ENCODE assay signal across 27 cellular contexts in the genomic region with DNA sequence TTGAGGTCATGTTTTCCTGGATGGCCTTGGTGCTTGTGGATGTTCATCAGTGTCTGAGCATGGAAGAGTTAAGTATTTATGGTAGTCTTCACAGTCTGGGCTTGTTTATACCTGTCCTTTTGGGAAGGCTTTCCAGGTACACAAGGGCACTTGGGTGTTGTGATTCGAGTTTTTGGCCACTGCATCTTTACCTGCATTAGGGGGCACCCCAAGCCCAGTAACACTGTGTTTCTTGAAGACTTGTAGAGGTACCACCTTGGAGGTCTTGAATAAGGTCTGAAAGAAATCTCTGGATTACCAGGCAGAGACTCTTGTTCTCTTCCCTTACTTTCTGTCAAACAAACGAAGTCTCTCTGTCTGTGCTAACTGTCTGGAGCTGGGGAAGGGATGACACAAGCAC. TPM values are rescaled to one million over a fixed set of nuclear protein-coding genes. Genes with fewer than 3 reads are reported as not detected.
DNase-seq lines count a peak whose midpoint lies in the region; ATAC-seq, FAIRE-seq and TF ChIP-seq lines count a peak whose summit lies in the region.
"Had no signal": no experiment of that assay in that cellular context is flagged by ENCODE, and none has a peak within 500 bp of the region (broad histone marks: within the 10 kb centered on the region; RNA-seq: fewer than 3 reads in every experiment).

No MANE protein-coding gene starts in this region.

- H4K8ac ChIP-seq in H1 (ENCODE audit: extremely low read depth, insufficient read depth, low read length) (no peak overlapping the region), mesendoderm (ENCODE audit: low read depth, low read length) (no peak overlapping the region)

- no peak for TF ChIP-seq POLR2A in H1 (IDR thresholded peaks at IDR 0.05; ENCODE audit: control extremely low read depth in 1 of 2, low read depth in 2 of 2, low read length in 2 of 2)

- CTCF ChIA-PET in H1 (lab: Charles Lee; ENCODE audit: partially characterized antibody): interaction anchor here (0.5 to 1.6 kb wide), 7 partner anchors 20 to 378 kb away, joined by 3 to 5 read pairs (median 3); no protein-coding TSS in a partner anchor

- H3K4me1 ChIP-seq in GM23338 (ENCODE audit: insufficient read depth): no peaks in the 10 kb centered on the region; the same call in 1 of the 2 replicates
- H3K4me1 ChIP-seq in OCI-LY3 (ENCODE audit: low read length): no peaks in the 10 kb centered on the region
- no peaks in the 10 kb centered on the region for H3K4me1 ChIP-seq in H1 (replicated peaks in 1 of 4; ENCODE audit: control insufficient read depth in 3 of 4, insufficient read depth in 4 of 4, low read length in 3 of 4)
- H3K4me1 ChIP-seq in mesendoderm (ENCODE audit: control insufficient read depth, low read depth, low read length): no peaks in the 10 kb centered on the region
- H3K4me1 ChIP-seq: A549, Caco-2, SJSA1 had no signal

- H3K36me3 Mint-ChIP-seq in GM23338 (ENCODE audit: low read depth): peaks cover 10% of the 10 kb centered on the region
- H3K36me3 Mint-ChIP-seq in natural killer cell: peaks cover 15% of the 10 kb centered on the region

- no peak overlapping the region for H3K23ac ChIP-seq in H1 (ENCODE audit: insufficient read length)
- H3K23ac ChIP-seq in mesendoderm (ENCODE audit: low read length): no peak overlapping the region

- H4K5ac ChIP-seq in H1 (ENCODE audit: insufficient read length, low read depth, low read length): peak overlapping the region; percentile 36
- H4K5ac ChIP-seq in mesendoderm (ENCODE audit: low read length): no peak overlapping the region

- H3K9ac ChIP-seq in OCI-LY3 (ENCODE audit: low read length): no peak overlapping the region
- no peak overlapping the region for H3K9ac ChIP-seq in H1 (replicated peaks in 1 of 4; ENCODE audit: extremely low read depth in 1 of 4, low read depth in 3 of 4, low read length in 3 of 4)
- no peak overlapping the region for H3K9ac ChIP-seq in mesendoderm (ENCODE audit: low read length)
- H3K9ac ChIP-seq: BLaER1 treated with 17β-estradiol and CSF1 and Interleukin-3, amounts not matched to agents 10 nM and 100 nM had no signal

- no peak overlapping the region for H2AK5ac ChIP-seq in H1 (ENCODE audit: low read depth, low read length)
- H2AK5ac ChIP-seq in mesendoderm (ENCODE audit: low read length): no peak overlapping the region

- H2BK5ac ChIP-seq in H1 (ENCODE audit: low read depth, low read length) (no peak overlapping the region), mesendoderm (ENCODE audit: low read length) (no peak overlapping the region)

- ATAC-seq in GM23338 (peak; percentile 87), natural killer cell (no peak), GM18870 (IDR thresholded peaks at IDR 0.05; ENCODE audit: unreplicated experiment) (no peak)
- ATAC-seq: A549, HCT116 had no signal

- intact Hi-C loops in natural killer cell (cut with micrococcal nuclease): no loop called here

- no peaks in the 10 kb centered on the region for H3K23me2 ChIP-seq in H1 (ENCODE audit: low read depth, low read length)

- no peaks in the 10 kb centered on the region for H3F3A ChIP-seq in GM23338 (replicated peaks; ENCODE audit: low read depth)

- H3K79me2 ChIP-seq in GM23338 (replicated peaks; ENCODE audit: insufficient read depth) (no peaks in the 10 kb centered on the region), OCI-LY3 (ENCODE audit: low read length) (no peaks in the 10 kb centered on the region), H1 (ENCODE audit: control insufficient read depth in 1 of 2, insufficient read depth in 2 of 2, low read length in 2 of 2) (no peaks in the 10 kb centered on the region), mesendoderm (ENCODE audit: control insufficient read depth, insufficient read depth, low read length) (no peaks in the 10 kb centered on the region)

- H3K27me3 ChIP-seq in GM23338 (ENCODE audit: insufficient read depth) (no peaks in the 10 kb centered on the region), OCI-LY3 (ENCODE audit: low read depth, low read length) (peaks cover 6% of the 10 kb centered on the region; the same call in 1 of the 2 replicates), H1 (replicated peaks in 1 of 4; ENCODE audit: control insufficient read depth in 3 of 4, extremely low read depth in 1 of 4, insufficient read depth in 3 of 4, low read length in 3 of 4) (no peaks in the 10 kb centered on the region), mesendoderm (ENCODE audit: insufficient read depth, low read length, poor library complexity) (no peaks in the 10 kb centered on the region)
- H3K27me3 ChIP-seq: BLaER1 treated with 17β-estradiol and CSF1 and Interleukin-3, amounts not matched to agents 10 nM and 100 nM; SJSA1 had no signal

- H3K27ac Mint-ChIP-seq in GM23338: no peak overlapping the region
- H3K27ac Mint-ChIP-seq in natural killer cell: no peak overlapping the region
- H3K27ac Mint-ChIP-seq: CD4-positive, alpha-beta T cell had no signal

- POLR2A ChIA-PET in H1 (lab: Charles Lee; ENCODE audit: partially characterized antibody): no interaction called here

- no peak overlapping the region for H3K4me3 ChIP-seq in GM23338
- no peak overlapping the region for H3K4me3 ChIP-seq in OCI-LY3 (ENCODE audit: low read length)
- H3K4me3 ChIP-seq in H1 (ENCODE audit: extremely low read depth in 1 of 4, insufficient read depth in 2 of 4, low read depth in 3 of 4, low read length in 4 of 4): no peak overlapping the region
- no peak overlapping the region for H3K4me3 ChIP-seq in mesendoderm (ENCODE audit: low read length)
- H3K4me3 ChIP-seq: A549; BLaER1 treated with 17β-estradiol and CSF1 and Interleukin-3, amounts not matched to agents 10 nM and 100 nM; SJSA1 had no signal

- peak; percentile 84 to 86 for TF ChIP-seq RAD21 in H1 (IDR thresholded peaks at IDR 0.05 in 1 of 2, conservative IDR thresholded peaks at IDR 0.05 in 1 of 2; ENCODE audit: low read depth in 2 of 2, low read length in 2 of 2)

- H3K27me3 Mint-ChIP-seq in GM23338 (ENCODE audit: insufficient read depth, low read depth, poor library complexity) (peaks cover 1% of the 10 kb centered on the region), natural killer cell (ENCODE audit: low read depth in 2 of 2) (peaks cover 10 to 28% of the 10 kb centered on the region in 2 donors)

- H3K18ac ChIP-seq in H1 (ENCODE audit: extremely low read depth, low read length) (peak overlapping the region; percentile 68), mesendoderm (ENCODE audit: low read length) (no peak overlapping the region)

- no peak overlapping the region; the same call in 1 of the 2 replicates for H2BK20ac ChIP-seq in H1 (ENCODE audit: low read length)

- H3K4me3 Mint-ChIP-seq in GM23338 (no peak overlapping the region), natural killer cell (no peak overlapping the region)
- H3K4me3 Mint-ChIP-seq: CD4-positive, alpha-beta T cell had no signal

- TF ChIP-seq CTCF in GM23338 (conservative IDR thresholded peaks at IDR 0.05; ENCODE audit: low read depth in 2 of 2) (peak; percentile 64 to 76), OCI-LY3 (IDR thresholded peaks at IDR 0.05; ENCODE audit: low read depth, low read length) (peak; percentile 16; the same call in 1 of the 2 replicates), H1 (IDR thresholded peaks at IDR 0.05; ENCODE audit: control extremely low read depth in 1 of 3, insufficient read depth in 1 of 3, low read depth in 1 of 3, low read length in 3 of 3) (peak; percentile 16 to 61 (median 59)), natural killer cell (IDR thresholded peaks at IDR 0.05) (no peak)

- H3K4me2 ChIP-seq in GM23338 (no peak overlapping the region), OCI-LY3 (ENCODE audit: low read length) (no peak overlapping the region), H1 (ENCODE audit: insufficient read depth in 1 of 2, low read depth in 2 of 2, low read length in 2 of 2) (no peak overlapping the region), mesendoderm (ENCODE audit: low read length) (no peak overlapping the region)
- H3K4me2 ChIP-seq: A549; BLaER1 treated with 17β-estradiol and CSF1 and Interleukin-3, amounts not matched to agents 10 nM and 100 nM had no signal

- H2BK120ac ChIP-seq in H1 (replicated peaks; ENCODE audit: low read depth, low read length): peak overlapping the region; percentile 47
- no peak overlapping the region for H2BK120ac ChIP-seq in mesendoderm (ENCODE audit: low read depth, low read length)

- peaks cover 19% of the 10 kb centered on the region for H3K9me3 Mint-ChIP-seq in GM23338
- H3K9me3 Mint-ChIP-seq in natural killer cell: peaks cover 0 to 3% of the 10 kb centered on the region in 2 donors

- peak overlapping the region; percentile 51 for H4K91ac ChIP-seq in H1 (replicated peaks; ENCODE audit: insufficient read length, low read length)

- peak; percentile 60 for FAIRE-seq in H1 (lab: Jason Lieb, UNC)
- FAIRE-seq: A549, GM18507 had no signal

- no peak overlapping the region for H3K4ac ChIP-seq in H1 (replicated peaks; ENCODE audit: insufficient read length, low read depth, low read length)
- H3K4ac ChIP-seq in mesendoderm (ENCODE audit: low read depth, low read length): no peak overlapping the region

- H2BK15ac ChIP-seq in H1 (ENCODE audit: low read length) (0 out of 2 replicates have a peak overlapping the region, but pooled peaks have one; percentile 83), mesendoderm (replicated peaks; ENCODE audit: low read depth) (no peak overlapping the region)

- H4K20me1 ChIP-seq in GM23338 (replicated peaks; ENCODE audit: insufficient read depth): no peaks in the 10 kb centered on the region
- no peaks in the 10 kb centered on the region for H4K20me1 ChIP-seq in OCI-LY3 (ENCODE audit: insufficient read depth, low read length)
- no peaks in the 10 kb centered on the region for H4K20me1 ChIP-seq in H1 (replicated peaks in 1 of 2; ENCODE audit: control insufficient read depth in 1 of 2, insufficient read depth in 2 of 2, low read length in 2 of 2)
- H4K20me1 ChIP-seq: BLaER1 treated with 17β-estradiol and CSF1 and Interleukin-3, amounts not matched to agents 10 nM and 100 nM had no signal

- WGBS in H1 (ENCODE audit: extremely low coverage in 1 of 2, insufficient coverage in 1 of 2, insufficient read length in 1 of 2, insufficient replicate concordance in 2 of 2, low coverage in 1 of 2, low lambda C conversion rate in 2 of 2, missing lambda C conversion rate in 1 of 2), 2 experiments: 82% methylated on average over 2 of the region's 2 CpGs; no CpG with 5 or more reads in 1 of the 2 experiments
- WGBS in mesendoderm (ENCODE audit: extremely low coverage, insufficient coverage, low lambda C conversion rate): no CpG with 5 or more reads among the region's 2 CpGs

- H3K9me3 ChIP-seq in OCI-LY3 (ENCODE audit: insufficient read depth, low read length) (no peaks in the 10 kb centered on the region), H1 (ENCODE audit: insufficient read depth in 2 of 2, low read depth in 1 of 2, low read length in 1 of 2) (no peaks in the 10 kb centered on the region)
- H3K9me3 ChIP-seq: Caco-2 had no signal

- peak overlapping the region; percentile 60; the same call in 1 of the 2 replicates for H2AFZ ChIP-seq in GM23338
- no peak overlapping the region for H2AFZ ChIP-seq in OCI-LY3 (ENCODE audit: low read depth, low read length)
- no peak overlapping the region for H2AFZ ChIP-seq in H1 (ENCODE audit: low read length)

- DNase-seq in GM23338 (ENCODE audit: low spot score): peak; percentile 62
- DNase-seq in H1 (ENCODE audit: low read depth in 1 of 2, low spot score in 2 of 2): no peak
- peak; percentile 46 for DNase-seq in mesendoderm
- DNase-seq in natural killer cell: no peak
- no peak for DNase-seq in NCI-H2029 (lab: John Stamatoyannopoulos, UW)
- DNase-seq: AML-193; Caco-2; CD4-positive, alpha-beta T cell; DND-41; GOT3; IMR-90; NCI-H1105; NCI-H146; NCI-H2029 treated with DMSO at 0.1 percent for 48 hours; NCI-H446 treated with DMSO at 0.1 percent for 48 hours; NCI-H526; NK-92 treated with Interleukin-12 subunit alpha and Interleukin-12 subunit beta, amount 100 ng/mL, for 24 hours; Right ventricle myocardium superior; RPMI8226 had no signal

- TF ChIP-seq EP300 in H1 (IDR thresholded peaks at IDR 0.05; ENCODE audit: borderline replicate concordance in 1 of 2, low read depth in 2 of 2, low read length in 2 of 2): no peak

- H3K27ac ChIP-seq in GM23338 (ENCODE audit: low read depth) (no peak overlapping the region), OCI-LY3 (ENCODE audit: low read length) (no peak overlapping the region), H1 (ENCODE audit: low read depth, low read length) (no peak overlapping the region), mesendoderm (ENCODE audit: low read depth, low read length) (no peak overlapping the region)
- H3K27ac ChIP-seq: BLaER1 treated with 17β-estradiol and CSF1 and Interleukin-3, amounts not matched to agents 10 nM and 100 nM; SJSA1 had no signal

- H3K4me1 Mint-ChIP-seq in GM23338 (peaks cover 4% of the 10 kb centered on the region; the same call in 1 of the 3 replicates), natural killer cell (peaks cover 18 to 23% of the 10 kb centered on the region in 2 donors)

- H3K36me3 ChIP-seq in GM23338 (ENCODE audit: insufficient read depth) (no peaks in the 10 kb centered on the region; the same call in 1 of the 2 replicates), OCI-LY3 (replicated peaks; ENCODE audit: low read depth, low read length) (no peaks in the 10 kb centered on the region), H1 (ENCODE audit: control insufficient read depth in 2 of 4, insufficient read depth in 4 of 4, low read length in 3 of 4) (no peaks in the 10 kb centered on the region), mesendoderm (ENCODE audit: control insufficient read depth, insufficient read depth, low read length) (no peaks in the 10 kb centered on the region)
- H3K36me3 ChIP-seq: BLaER1 treated with 17β-estradiol and CSF1 and Interleukin-3, amounts not matched to agents 10 nM and 100 nM; SJSA1 had no signal

- peak overlapping the region; percentile 56; the same call in 1 of the 2 replicates for H2BK12ac ChIP-seq in H1 (ENCODE audit: low read depth, low read length)

- H3K79me1 ChIP-seq in H1 (ENCODE audit: low read depth, low read length) (no peaks in the 10 kb centered on the region), mesendoderm (ENCODE audit: low read length) (no peaks in the 10 kb centered on the region)

- H3K56ac ChIP-seq in H1 (replicated peaks; ENCODE audit: insufficient read length, low read depth, low read length): no peak overlapping the region
- no peak overlapping the region for H3K56ac ChIP-seq in mesendoderm (ENCODE audit: low read length)

- H3K14ac ChIP-seq in H1 (ENCODE audit: insufficient read length): no peak overlapping the region

- peaks cover 13% of the 10 kb centered on the region for H3K9me2 ChIP-seq in GM23338 (ENCODE audit: insufficient read depth)

RNA-seq across cellular contexts. Expression of a gene that starts 34.4 kb away (rescaled TPM):
- 94.3 and 96.0 TPM in 2 replicates for total RNA-seq in GM23338 (2014; rRNA removed; shearing (Covaris generic))
- polyA plus RNA-seq in GM23338 (2016; fragmentation: Nextera tagmentation; extraction: Ambion mirVana): 53.8 and 59.7 TPM in 2 replicates
- total RNA-seq in H1 (2021; fragmentation: NEBNext Ultra II Directional; extraction: Animal tissue kit (Norgen Biotek cat#: 25700)): 70.3 and 73.6 TPM in 2 replicates
- polyA plus RNA-seq in H1 (2011; rRNA removed): 27.5 and 33.6 TPM in 2 replicates
- 31.7 TPM for polyA plus RNA-seq in H1 (2011; cell fraction: cytosol; rRNA removed)
- 72.5 TPM for polyA plus RNA-seq in H1 (2011; cell fraction: nucleus; rRNA removed)
- 31.8 to 40.7 TPM (median 40.1 TPM) in 4 replicates for polyA plus RNA-seq in H1 (2012, experiment 1 of 2)
- polyA plus RNA-seq in H1 (2012, experiment 2 of 2): 4.2 TPM
- 68.4 TPM for polyA plus RNA-seq in H1 (2013, experiment 1 of 2)
- polyA plus RNA-seq in H1 (2013, experiment 2 of 2): 76.5 TPM
- 186 and 264 TPM in 2 replicates for polyA minus RNA-seq in H1 (2011; rRNA and poly(A)+ RNA removed)
- 54.3 TPM for polyA minus RNA-seq in H1 (2011; cell fraction: cytosol; rRNA and poly(A)+ RNA removed)
- 152 TPM for polyA minus RNA-seq in H1 (2011; cell fraction: nucleus; rRNA and poly(A)+ RNA removed)
- polyA plus RNA-seq in mesendoderm (2013, experiment 1 of 2): 18.6 TPM
- polyA plus RNA-seq in mesendoderm (2013, experiment 2 of 2): 19.7 TPM
- under 1 TPM; 0.05 to 0.35 (median 0.27) TPM for total RNA-seq in natural killer cell
- total RNA-seq: CD4-positive, alpha-beta T cell; G401 had no signal

Comparison
In these comparisons a context has a peak if more than half of its experiments do, and no peak if none do; other contexts are left out.
1. DNase-seq: peak in GM23338 (single experiment) and mesendoderm (single experiment); none in H1 (0 of 2), natural killer cell (single experiment) and NCI-H2029 (single experiment).
2. RNA of a gene that starts 34.4 kb away (total RNA-seq): 94.3 to 96.0 TPM in GM23338 and 70.3 to 73.6 TPM in H1; 0.05 to 0.35 TPM in natural killer cell; every median in the first group is over 10 times any median in the second.